1 cellular context compared by ENCODE assay signal in genomic region chr3:183153210-183153950, GRCh38.
TF ChIP-seq lines count a peak whose summit lies in the region.

No MANE protein-coding gene starts in this region.

TF ChIP-seq in GM23338, 12 proteins besides CTCF, POLR2A, EP300 and RAD21 (continued from another document):
- no peak for TF ChIP-seq ETS1 (IDR thresholded peaks at IDR 0.05)
